ENCODE assay signal across 8 cellular contexts in genomic region chr9:120755827-120756434, GRCh38. TPM values are rescaled to one million over a fixed set of nuclear protein-coding genes. Genes with fewer than 3 reads are reported as not detected.
DNase-seq lines count a peak whose midpoint lies in the region; ATAC-seq and TF ChIP-seq lines count a peak whose summit lies in the region.

No MANE protein-coding gene starts in this region.

- H3K36me3 ChIP-seq in OCI-LY1 (ENCODE audit: insufficient read depth, low read length) (peaks cover 23% of the 10 kb centered on the region; the same call in 1 of the 2 replicates), esophagus squamous epithelium (peaks cover 0 to 28% (median 0%) of the 10 kb centered on the region in 3 donors)

- H3K9me3 Mint-ChIP-seq in nephron progenitor cell, result no peaks in the 10 kb centered on the region

- no peak overlapping the region; the same call in 1 of the 2 replicates for H3K9ac ChIP-seq in OCI-LY1 (ENCODE audit: low read length)

- TF ChIP-seq POLR2A in esophagus squamous epithelium (IDR thresholded peaks at IDR 0.05), result no peak

- intact Hi-C loops in esophagus squamous epithelium (cut with DNase I) (loop anchor here (5.0 kb wide), 1 partner anchor 181 kb away; no protein-coding TSS in a partner anchor), posterior vena cava (cut with DNase I) (loop anchor here (5.0 to 10.0 kb wide), 2 partner anchors 301 to 309 kb away; no protein-coding TSS in a partner anchor)

- no peak overlapping the region for H3K4me3 Mint-ChIP-seq in nephron progenitor cell

- no peaks in the 10 kb centered on the region for H3F3A ChIP-seq in OCI-LY1 (ENCODE audit: insufficient read depth, low read length)

- TF ChIP-seq CTCF in GM12801 (IDR thresholded peaks at IDR 0.05; ENCODE audit: extremely low read depth, insufficient read length) (peak; percentile 87), OCI-LY1 (IDR thresholded peaks at IDR 0.05; ENCODE audit: low read length) (peak; percentile 88), esophagus squamous epithelium (IDR thresholded peaks at IDR 0.05) (peak; percentile 90 to 91 (median 90)), nephron progenitor cell (IDR thresholded peaks at IDR 0.05) (peak; percentile 83)

- H3K4me1 ChIP-seq in OCI-LY1 (ENCODE audit: insufficient read depth, low read length, severe bottlenecking) (peaks cover 20% of the 10 kb centered on the region), esophagus squamous epithelium (peaks cover 0 to 8% (median 0%) of the 10 kb centered on the region in 3 donors)

- no peaks in the 10 kb centered on the region for H3K9me2 ChIP-seq in OCI-LY1 (ENCODE audit: low read depth, low read length)

- peak; percentile 66 for DNase-seq in activated T-cell treated with anti-CD3 and anti-CD28 coated beads for 24 hours (ENCODE audit: low read depth)
- no peak for DNase-seq in esophagus squamous epithelium (lab: John Stamatoyannopoulos, UW)
- peak; percentile 73 for DNase-seq in nephron progenitor cell
- DNase-seq in superior temporal gyrus (ENCODE audit: extremely low spot score), result peak; percentile 92
- no peak for DNase-seq in posterior vena cava (ENCODE audit: low spot score)

- H3K9me3 ChIP-seq in OCI-LY1 (ENCODE audit: low read length) (no peaks in the 10 kb centered on the region), esophagus squamous epithelium (no peaks in the 10 kb centered on the region)

- H3K27ac ChIP-seq in OCI-LY1 (ENCODE audit: low read depth, low read length, poor library complexity, severe bottlenecking) (peak overlapping the region; percentile 77), esophagus squamous epithelium (peak overlapping the region in 1 of 4 donors; percentile 5)

- H3K36me3 Mint-ChIP-seq in nephron progenitor cell (ENCODE audit: low read depth), result peaks cover 7% of the 10 kb centered on the region

- H3K4me3 ChIP-seq in OCI-LY1 (ENCODE audit: low read depth, low read length, poor library complexity, severe bottlenecking) (no peak overlapping the region), esophagus squamous epithelium (no peak overlapping the region)

- H3K27ac Mint-ChIP-seq in nephron progenitor cell, result no peak overlapping the region

- peaks cover 5% of the 10 kb centered on the region for H3K4me1 Mint-ChIP-seq in nephron progenitor cell

- no peak overlapping the region for H2AFZ ChIP-seq in OCI-LY1 (ENCODE audit: low read length)

- no peak overlapping the region for H3K4me2 ChIP-seq in OCI-LY1 (ENCODE audit: low read length)

- WGBS in esophagus squamous epithelium, 2 donors, result 4 to 10% methylated on average over 6 of the region's 6 CpGs

- peak; percentile 43 for ATAC-seq in HG03045 (IDR thresholded peaks at IDR 0.05; ENCODE audit: unreplicated experiment)

- no peaks in the 10 kb centered on the region for H3K27me3 ChIP-seq in OCI-LY1 (ENCODE audit: insufficient read depth, low read length)
- H3K27me3 ChIP-seq in esophagus squamous epithelium, result no peaks in the 10 kb centered on the region

- H4K20me1 ChIP-seq in OCI-LY1 (ENCODE audit: insufficient read depth, low read length), result no peaks in the 10 kb centered on the region

- no peaks in the 10 kb centered on the region for H3K27me3 Mint-ChIP-seq in nephron progenitor cell (ENCODE audit: low read depth, poor library complexity)

- no peaks in the 10 kb centered on the region for H3K79me2 ChIP-seq in OCI-LY1 (ENCODE audit: insufficient read depth, low read length)

RNA-seq across cellular contexts. Expression of gene FBXW2, which starts 37.3 kb away (rescaled TPM):
- total RNA-seq in esophagus squamous epithelium, result 10 to 100 TPM; 23.1 to 41.6 (median 31.7) TPM
- 10 to 100 TPM; 59.2 to 61.5 TPM for total RNA-seq in posterior vena cava

RNA-seq across cellular contexts. Expression of gene MEGF9, which starts 41.7 kb away (rescaled TPM):
- total RNA-seq in esophagus squamous epithelium, result 10 to 100 TPM; 16.2 to 20.8 (median 18.0) TPM
- 10 to 100 TPM; 18.4 to 19.9 TPM for total RNA-seq in posterior vena cava

Comparison
In these comparisons a context has a peak if more than half of its experiments do, and no peak if none do; other contexts are left out.
1. DNase-seq: peak in activated T-cell treated with anti-CD3 and anti-CD28 coated beads for 24 hours (single experiment), nephron progenitor cell (single experiment) and superior temporal gyrus (single experiment); none in esophagus squamous epithelium (single experiment) and posterior vena cava (single experiment).
2. Peak in every context shown above with its lines, with median percentiles within 50 percentile points of each other: CTCF ChIP-seq.